In genomic region chr14:105830171-105830570, GRCh38 we compare ENCODE assay signal across 20 cellular contexts.
"Had no signal": no experiment of that assay in that cellular context is flagged by ENCODE, and none has a peak within 500 bp of the region (broad histone marks: within the 10 kb centered on the region; RNA-seq: fewer than 3 reads in every experiment).

No MANE protein-coding gene starts in this region.

- ATAC-seq: activated CD8-positive, alpha-beta T cell treated with anti-CD3 and anti-CD28 coated beads, Interleukin-2, amount 10 ng/mL, durations not matched to agents 7 days and 5 days; gastroesophageal sphincter; natural killer cell treated with Interleukin-12 subunit alpha and Interleukin-12 subunit beta and Interleukin-15 and Interleukin-18, amount 100 ng/mL, for 72 hours had no signal

- H3K4me1 Mint-ChIP-seq: activated naive CD8-positive, alpha-beta T cell treated with anti-CD3 and anti-CD28 coated beads, Interleukin-2, amount 10 ng/mL, durations not matched to agents 7 days and 5 days had no signal

- H3K27ac ChIP-seq: breast epithelium, coronary artery, esophagus squamous epithelium, gastroesophageal sphincter, prostate gland, upper lobe of left lung, WERI-Rb-1 had no signal

- H3K4me1 ChIP-seq: breast epithelium, esophagus squamous epithelium, gastroesophageal sphincter, prostate gland, upper lobe of left lung had no signal

- DNase-seq: activated CD4-positive, alpha-beta T cell treated with anti-CD3 and anti-CD28 coated beads for 4 hours; activated CD8-positive, alpha-beta T cell treated with anti-CD3 and anti-CD28 coated beads, Interleukin-2, amount 10 ng/mL, durations not matched to agents 7 days and 5 days; activated naive CD4-positive, alpha-beta T cell treated with Interleukin-2 at 50 U/mL for 16 hours; activated naive CD8-positive, alpha-beta T cell treated with anti-CD3 and anti-CD28 coated beads, Interleukin-2, amount 10 ng/mL, durations not matched to agents 7 days and 5 days; activated T-cell treated with anti-CD3 and anti-CD28 coated beads, Interleukin-2, amount 50 U/mL, for 1 hour; amniotic stem cell; esophagus squamous epithelium; head of caudate nucleus; midbrain; stimulated activated CD4-positive, alpha-beta T cell treated with anti-CD3 and anti-CD28 coated beads, Interleukin-2, amount 100 ng/mL, for 48 hours; stimulated activated CD8-positive, alpha-beta memory T cell treated with anti-CD3 and anti-CD28 coated beads, Interleukin-4, amount 100 ng/mL, for 48 hours; stimulated activated naive CD4-positive, alpha-beta T cell treated with Interleukin-2 at 50 U/mL for 16 hours; T-helper 2 cell; upper lobe of left lung; WERI-Rb-1 had no signal

- H3K27me3 ChIP-seq: upper lobe of left lung had no signal

- H3K9me3 Mint-ChIP-seq: activated naive CD8-positive, alpha-beta T cell treated with anti-CD3 and anti-CD28 coated beads, Interleukin-2, amount 10 ng/mL, durations not matched to agents 7 days and 5 days; natural killer cell treated with Interleukin-12 subunit alpha and Interleukin-12 subunit beta and Interleukin-15 and Interleukin-18, amount 100 ng/mL, for 72 hours had no signal

- H3K4me3 ChIP-seq: breast epithelium, coronary artery, esophagus squamous epithelium, gastroesophageal sphincter, prostate gland, upper lobe of left lung had no signal

- H3K9me3 ChIP-seq: esophagus squamous epithelium, gastroesophageal sphincter, prostate gland, upper lobe of left lung had no signal

- H3K36me3 ChIP-seq: breast epithelium, esophagus squamous epithelium, gastroesophageal sphincter, prostate gland, upper lobe of left lung, WERI-Rb-1 had no signal

- H3K27ac Mint-ChIP-seq: activated CD8-positive, alpha-beta T cell treated with anti-CD3 and anti-CD28 coated beads, Interleukin-2, amount 10 ng/mL, durations not matched to agents 7 days and 5 days; activated naive CD8-positive, alpha-beta T cell treated with anti-CD3 and anti-CD28 coated beads, Interleukin-2, amount 10 ng/mL, durations not matched to agents 7 days and 5 days; natural killer cell treated with Interleukin-12 subunit alpha and Interleukin-12 subunit beta and Interleukin-15 and Interleukin-18, amount 100 ng/mL, for 72 hours had no signal

- H3K36me3 Mint-ChIP-seq: activated naive CD8-positive, alpha-beta T cell treated with anti-CD3 and anti-CD28 coated beads, Interleukin-2, amount 10 ng/mL, durations not matched to agents 7 days and 5 days; natural killer cell treated with Interleukin-12 subunit alpha and Interleukin-12 subunit beta and Interleukin-15 and Interleukin-18, amount 100 ng/mL, for 72 hours had no signal

- H3K4me3 Mint-ChIP-seq: activated CD8-positive, alpha-beta T cell treated with anti-CD3 and anti-CD28 coated beads, Interleukin-2, amount 10 ng/mL, durations not matched to agents 7 days and 5 days; activated naive CD8-positive, alpha-beta T cell treated with anti-CD3 and anti-CD28 coated beads, Interleukin-2, amount 10 ng/mL, durations not matched to agents 7 days and 5 days; natural killer cell treated with Interleukin-12 subunit alpha and Interleukin-12 subunit beta and Interleukin-15 and Interleukin-18, amount 100 ng/mL, for 72 hours had no signal
